ENCODE assay signal across 27 cellular contexts in the genomic region with DNA sequence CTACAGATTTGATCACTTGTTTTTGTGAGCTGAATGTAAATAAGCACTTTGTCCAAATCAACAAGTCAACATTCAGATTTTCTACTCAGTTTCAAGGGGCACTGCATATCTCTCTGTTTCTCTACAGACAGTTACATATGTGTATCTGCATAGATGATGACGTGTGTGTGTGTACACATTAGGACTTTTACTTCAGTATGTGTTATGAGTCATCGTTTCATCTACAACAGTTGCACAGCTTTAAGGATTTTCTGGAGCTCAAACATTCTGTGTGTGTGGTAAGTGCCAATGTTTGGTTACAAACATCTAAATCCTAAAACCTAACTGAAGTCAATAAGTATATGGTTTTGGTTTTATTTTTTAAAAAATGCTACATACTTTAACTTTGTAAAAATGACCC.
DNase-seq lines count a peak whose midpoint lies in the region; ATAC-seq, FAIRE-seq and TF ChIP-seq lines count a peak whose summit lies in the region.
"Had no signal": no experiment of that assay in that cellular context is flagged by ENCODE, and none has a peak within 500 bp of the region (broad histone marks: within the 10 kb centered on the region; RNA-seq: fewer than 3 reads in every experiment).

No MANE protein-coding gene starts in this region.

- no peaks in the 10 kb centered on the region for H3K27me3 ChIP-seq in HepG2 (ENCODE audit: control insufficient read depth in 1 of 2, insufficient read depth in 2 of 2, low read length in 2 of 2)
- no peaks in the 10 kb centered on the region for H3K27me3 ChIP-seq in right lobe of liver
- H3K27me3 ChIP-seq: foreskin keratinocyte, thyroid gland had no signal

- TF ChIP-seq CTCF in HepG2 (CRISPR knock-in tag; IDR thresholded peaks at IDR 0.05) (no peak), right lobe of liver (IDR thresholded peaks at IDR 0.05) (no peak), glutamatergic neuron (IDR thresholded peaks at IDR 0.05; ENCODE audit: partially characterized antibody, unreplicated experiment) (no peak)

- peaks cover 22% of the 10 kb centered on the region for H3K4me1 Mint-ChIP-seq in glutamatergic neuron (ENCODE audit: low read depth, unreplicated experiment)
- H3K4me1 Mint-ChIP-seq: activated CD4-positive, alpha-beta T cell treated with anti-CD3 and anti-CD28 coated beads, Interleukin-2, amount 10 ng/mL, durations not matched to agents 24 days and 14 days; activated naive CD8-positive, alpha-beta T cell treated with anti-CD3 and anti-CD28 coated beads, Interleukin-2, amount 10 ng/mL, durations not matched to agents 7 days and 5 days; B cell had no signal

- DNase-seq in HepG2 (ENCODE audit: low spot score) = no peak
- DNase-seq in right lobe of liver = no peak
- peak; percentile 73 for DNase-seq in OCI-M1 (lab: John Stamatoyannopoulos, UW)
- DNase-seq in fibroblast of gingiva (ENCODE audit: low read depth) = peak; percentile 18
- no peak for DNase-seq in NCI-H2227 treated with DMSO at 0.1 percent for 48 hours (lab: John Stamatoyannopoulos, UW)
- no peak for DNase-seq in NCI-H2029 treated with DMSO at 0.1 percent for 48 hours (lab: John Stamatoyannopoulos, UW)
- DNase-seq in stimulated activated naive CD4-positive, alpha-beta T cell treated with Interleukin-2 at 50 U/mL for 16 hours (lab: John Stamatoyannopoulos, UW) = no peak
- DNase-seq in glutamatergic neuron = no peak
- DNase-seq: activated CD4-positive, alpha-beta T cell treated with anti-CD3 and anti-CD28 coated beads, Interleukin-2, amount 10 ng/mL, durations not matched to agents 24 days and 14 days; activated gamma-delta T cell; activated naive CD8-positive, alpha-beta T cell treated with anti-CD3 and anti-CD28 coated beads, Interleukin-2, amount 10 ng/mL, durations not matched to agents 7 days and 5 days; activated T-cell treated with anti-CD3 and anti-CD28 coated beads, Interleukin-2, amount 50 U/mL, for 24 hours; CD8-positive, alpha-beta T cell; GF-D8; HFFc6; NCI-H1694; NCI-H2171; NCI-H524; NK-92 treated with Interleukin-12 subunit alpha and Interleukin-12 subunit beta, amount 100 ng/mL, for 24 hours; SIG-M5; thyroid gland had no signal

- no peak overlapping the region for H3K9ac ChIP-seq in HepG2 (ENCODE audit: insufficient read depth, low read depth, low read length)
- H3K9ac ChIP-seq: KMS-11 had no signal

- no peaks in the 10 kb centered on the region for H3K27me3 Mint-ChIP-seq in glutamatergic neuron (ENCODE audit: unreplicated experiment)
- H3K27me3 Mint-ChIP-seq: activated CD4-positive, alpha-beta T cell treated with anti-CD3 and anti-CD28 coated beads, Interleukin-2, amount 10 ng/mL, durations not matched to agents 24 days and 14 days; activated naive CD8-positive, alpha-beta T cell treated with anti-CD3 and anti-CD28 coated beads, Interleukin-2, amount 10 ng/mL, durations not matched to agents 7 days and 5 days; activated T-cell treated with anti-CD3 and anti-CD28 coated beads, Interleukin-2, amount 50 U/mL, for 24 hours; B cell; stimulated activated naive CD8-positive, alpha-beta T cell treated with anti-CD3 and anti-CD28 coated beads, Interleukin-15, Interleukin-2, amounts not matched to agents 100 ng/mL and 50 ng/mL, for 24 hours had no signal

- H3K9me3 ChIP-seq in HepG2 (ENCODE audit: low read length) (peaks cover 95% of the 10 kb centered on the region), right lobe of liver (no peaks in the 10 kb centered on the region)
- H3K9me3 ChIP-seq: thyroid gland had no signal

- H3K4me1 ChIP-seq in HepG2 (ENCODE audit: insufficient read depth, low read length) (no peaks in the 10 kb centered on the region), right lobe of liver (peaks cover 0 to 3% (median 0%) of the 10 kb centered on the region in 4 donors)
- H3K4me1 ChIP-seq: foreskin keratinocyte, thyroid gland had no signal

- H4K20me1 ChIP-seq in HepG2 (ENCODE audit: insufficient read depth, low read length) = no peaks in the 10 kb centered on the region

- in situ Hi-C loops in HepG2 (cut with HindIII; ENCODE audit: extremely low pct_ligation_motif_present, low pct_unique_long_range_greater_than_20kb) = no loop called here

- no peaks in the 10 kb centered on the region for H3K36me3 Mint-ChIP-seq in glutamatergic neuron (ENCODE audit: unreplicated experiment)
- H3K36me3 Mint-ChIP-seq: activated naive CD8-positive, alpha-beta T cell treated with anti-CD3 and anti-CD28 coated beads, Interleukin-2, amount 10 ng/mL, durations not matched to agents 7 days and 5 days; CD8-positive, alpha-beta T cell had no signal

- BruUV-seq in HepG2 (replicated peaks; lab: Mats Ljungman, UMichigan) = no TSS peak

- TF ChIP-seq RAD21 in HepG2 (CRISPR knock-in tag; IDR thresholded peaks at IDR 0.05) = no peak

- H3K36me3 ChIP-seq in HepG2 (replicated peaks in 1 of 2; ENCODE audit: control insufficient read depth in 1 of 2, insufficient read depth in 2 of 2, low read length in 2 of 2) (no peaks in the 10 kb centered on the region), right lobe of liver (no peaks in the 10 kb centered on the region)
- H3K36me3 ChIP-seq: thyroid gland had no signal

- ATAC-seq in HepG2 (no peak), right lobe of liver (no peak)
- ATAC-seq: CD8-positive, alpha-beta T cell; foreskin keratinocyte; Panc1 had no signal

- 5% methylated on average over 2 of the region's 2 CpGs for WGBS in HepG2 (ENCODE audit: low lambda C conversion rate)
- 24% methylated on average over 2 of the region's 2 CpGs for WGBS in right lobe of liver (ENCODE audit: insufficient coverage, low coverage, low lambda C conversion rate, missing lambda C conversion rate)

- H2AFZ ChIP-seq in HepG2 (ENCODE audit: low read length) = no peak overlapping the region

- H3K79me2 ChIP-seq in HepG2 (ENCODE audit: insufficient read depth, low read length) = no peaks in the 10 kb centered on the region

- intact Hi-C loops in HepG2 (cut with micrococcal nuclease; ENCODE audit: unreplicated experiment) (no loop called here), right lobe of liver (cut with DNase I) (no loop called here)

- POLR2A ChIA-PET in HepG2 (lab: Yijun Ruan, JAX) = no interaction called here

- TF ChIP-seq POLR2A in HepG2 (IDR thresholded peaks at IDR 0.05; ENCODE audit: insufficient read depth in 1 of 2, low read depth in 2 of 2, low read length in 2 of 2) (no peak), right lobe of liver (IDR thresholded peaks at IDR 0.05) (no peak)

- no peak overlapping the region for H3K4me2 ChIP-seq in HepG2 (ENCODE audit: low read depth, low read length)
- H3K4me2 ChIP-seq: KMS-11 had no signal

- no peak overlapping the region for H3K27ac Mint-ChIP-seq in glutamatergic neuron (ENCODE audit: unreplicated experiment)
- H3K27ac Mint-ChIP-seq: activated CD4-positive, alpha-beta T cell treated with anti-CD3 and anti-CD28 coated beads, Interleukin-2, amount 10 ng/mL, durations not matched to agents 24 days and 14 days; activated naive CD8-positive, alpha-beta T cell treated with anti-CD3 and anti-CD28 coated beads, Interleukin-2, amount 10 ng/mL, durations not matched to agents 7 days and 5 days; activated T-cell treated with anti-CD3 and anti-CD28 coated beads, Interleukin-2, amount 50 U/mL, for 24 hours; B cell; CD8-positive, alpha-beta T cell; HFFc6; stimulated activated naive CD8-positive, alpha-beta T cell treated with anti-CD3 and anti-CD28 coated beads, Interleukin-15, Interleukin-2, amounts not matched to agents 100 ng/mL and 50 ng/mL, for 24 hours had no signal

- FAIRE-seq in HepG2 (lab: Jason Lieb, UNC) = no peak
- FAIRE-seq: GM19239 had no signal

- TF ChIP-seq EP300 in HepG2 (IDR thresholded peaks at IDR 0.05; ENCODE audit: low read depth in 2 of 2, low read length in 2 of 2) = no peak
- TF ChIP-seq EP300 in HepG2 (CRISPR knock-in tag; IDR thresholded peaks at IDR 0.05; ENCODE audit: borderline replicate concordance) = no peak

- H3K27ac ChIP-seq in HepG2 (ENCODE audit: extremely low read length, insufficient read depth, low read length) (no peak overlapping the region), right lobe of liver (no peak overlapping the region)
- H3K27ac ChIP-seq: foreskin keratinocyte, KMS-11, thyroid gland had no signal

- H3K4me3 ChIP-seq in HepG2 (replicated peaks in 1 of 3; ENCODE audit: insufficient read depth in 1 of 3, low read depth in 2 of 3, low read length in 3 of 3) = no peak overlapping the region
- no peak overlapping the region for H3K4me3 ChIP-seq in right lobe of liver
- H3K4me3 ChIP-seq: thyroid gland had no signal

- no peak overlapping the region for H3K4me3 Mint-ChIP-seq in glutamatergic neuron (ENCODE audit: unreplicated experiment)
- H3K4me3 Mint-ChIP-seq: activated CD4-positive, alpha-beta T cell treated with anti-CD3 and anti-CD28 coated beads, Interleukin-2, amount 10 ng/mL, durations not matched to agents 24 days and 14 days; activated naive CD8-positive, alpha-beta T cell treated with anti-CD3 and anti-CD28 coated beads, Interleukin-2, amount 10 ng/mL, durations not matched to agents 7 days and 5 days; activated T-cell treated with anti-CD3 and anti-CD28 coated beads, Interleukin-2, amount 50 U/mL, for 24 hours; B cell; CD8-positive, alpha-beta T cell; HFFc6; stimulated activated naive CD8-positive, alpha-beta T cell treated with anti-CD3 and anti-CD28 coated beads, Interleukin-15, Interleukin-2, amounts not matched to agents 100 ng/mL and 50 ng/mL, for 24 hours had no signal

- H3K9me3 Mint-ChIP-seq in glutamatergic neuron (ENCODE audit: unreplicated experiment) = no peaks in the 10 kb centered on the region
- H3K9me3 Mint-ChIP-seq: activated CD4-positive, alpha-beta T cell treated with anti-CD3 and anti-CD28 coated beads, Interleukin-2, amount 10 ng/mL, durations not matched to agents 24 days and 14 days; HFFc6 had no signal

- CTCF ChIA-PET in HepG2 (lab: Yijun Ruan, JAX; ENCODE audit: low intra/inter-chr PET ratio, low total read pairs) = no interaction called here

TF ChIP-seq in HepG2, 621 proteins besides CTCF, POLR2A, EP300 and RAD21:
- no peak for TF ChIP-seq HMG20B (CRISPR knock-in tag; conservative IDR thresholded peaks at IDR 0.05)
- peak; percentile 79 for TF ChIP-seq CREB1 (IDR thresholded peaks at IDR 0.05)
- no peak for TF ChIP-seq CREB1 (CRISPR knock-in tag; IDR thresholded peaks at IDR 0.05)

Comparison
In these comparisons a context has a peak if more than half of its experiments do, and no peak if none do; other contexts are left out.
1. DNase-seq: peak in OCI-M1 (single experiment) and fibroblast of gingiva (single experiment); none in HepG2 (single experiment), right lobe of liver (0 of 3), NCI-H2227 treated with DMSO at 0.1 percent for 48 hours (single experiment), NCI-H2029 treated with DMSO at 0.1 percent for 48 hours (single experiment), stimulated activated naive CD4-positive, alpha-beta T cell treated with Interleukin-2 at 50 U/mL for 16 hours (single experiment) and glutamatergic neuron (single experiment).